In the genomic region with DNA sequence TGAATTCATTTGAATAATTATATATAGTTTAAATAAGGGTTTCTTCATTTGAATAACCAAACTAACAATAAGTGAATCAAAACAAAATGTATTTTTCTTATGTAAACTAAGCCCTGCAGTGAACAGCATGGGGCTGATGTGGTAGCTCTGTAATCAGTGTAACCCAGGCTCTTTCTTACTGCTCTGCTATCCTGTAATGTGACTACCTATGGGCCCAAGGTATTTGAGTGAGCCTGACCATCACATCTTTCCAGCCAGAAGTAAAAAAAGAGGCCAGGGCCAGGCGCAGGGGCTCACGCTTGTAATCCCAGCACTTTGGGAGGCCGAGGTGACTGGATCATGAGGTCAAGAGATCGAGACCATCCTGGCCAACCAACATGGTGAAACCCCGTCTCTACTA, we compare ENCODE assay signal across 23 cellular contexts.
"Had no signal": no experiment of that assay in that cellular context is flagged by ENCODE, and none has a peak within 500 bp of the region (broad histone marks: within the 10 kb centered on the region; RNA-seq: fewer than 3 reads in every experiment).

No MANE protein-coding gene starts in this region.

- H3K36me3 ChIP-seq: brain microvascular endothelial cell, cardiac muscle cell had no signal

- FAIRE-seq: TTC549 had no signal

- H3K4me3 ChIP-seq: cardiac muscle cell had no signal

- ATAC-seq: activated CD4-positive, alpha-beta T cell treated with anti-CD3 and anti-CD28 coated beads for 36 hours; activated CD8-positive, alpha-beta T cell treated with anti-CD3 and anti-CD28 coated beads for 36 hours; activated T-cell treated with anti-CD3 and anti-CD28 coated beads, Interleukin-2, amount 50 U/mL, for 72 hours; T-helper 17 cell had no signal

- DNase-seq: activated CD4-positive, alpha-beta T cell treated with anti-CD3 and anti-CD28 coated beads for 36 hours; activated CD8-positive, alpha-beta memory T cell treated with anti-CD3 and anti-CD28 coated beads, Interleukin-2, amount 50 U/mL, for 4 hours; activated CD8-positive, alpha-beta T cell treated with anti-CD3 and anti-CD28 coated beads for 36 hours; activated gamma-delta T cell treated with Interleukin-2 at 50 U/mL for 16 hours; activated naive CD4-positive, alpha-beta T cell treated with anti-CD3 and anti-CD28 coated beads, Interleukin-2, amount 10 ng/mL, durations not matched to agents 7 days and 5 days; activated naive CD8-positive, alpha-beta T cell treated with anti-CD3 and anti-CD28 coated beads for 36 hours; activated T-cell treated with anti-CD3 and anti-CD28 coated beads, Interleukin-2, amount 50 U/mL, for 72 hours; brain microvascular endothelial cell; Karpas-422; MM.1S; NCI-H1105; NCI-H1436; NCI-H1694 treated with DMSO at 0.1 percent for 48 hours; NCI-H2029 treated with DMSO at 0.1 percent for 48 hours; NCI-H446; NCI-H524; NCI-H82; SIG-M5; T-helper 17 cell; T1000 had no signal

- H3K27me3 ChIP-seq: brain microvascular endothelial cell, cardiac muscle cell had no signal

- H3K27ac ChIP-seq: brain microvascular endothelial cell, cardiac muscle cell, VCaP had no signal
